In the genomic region with DNA sequence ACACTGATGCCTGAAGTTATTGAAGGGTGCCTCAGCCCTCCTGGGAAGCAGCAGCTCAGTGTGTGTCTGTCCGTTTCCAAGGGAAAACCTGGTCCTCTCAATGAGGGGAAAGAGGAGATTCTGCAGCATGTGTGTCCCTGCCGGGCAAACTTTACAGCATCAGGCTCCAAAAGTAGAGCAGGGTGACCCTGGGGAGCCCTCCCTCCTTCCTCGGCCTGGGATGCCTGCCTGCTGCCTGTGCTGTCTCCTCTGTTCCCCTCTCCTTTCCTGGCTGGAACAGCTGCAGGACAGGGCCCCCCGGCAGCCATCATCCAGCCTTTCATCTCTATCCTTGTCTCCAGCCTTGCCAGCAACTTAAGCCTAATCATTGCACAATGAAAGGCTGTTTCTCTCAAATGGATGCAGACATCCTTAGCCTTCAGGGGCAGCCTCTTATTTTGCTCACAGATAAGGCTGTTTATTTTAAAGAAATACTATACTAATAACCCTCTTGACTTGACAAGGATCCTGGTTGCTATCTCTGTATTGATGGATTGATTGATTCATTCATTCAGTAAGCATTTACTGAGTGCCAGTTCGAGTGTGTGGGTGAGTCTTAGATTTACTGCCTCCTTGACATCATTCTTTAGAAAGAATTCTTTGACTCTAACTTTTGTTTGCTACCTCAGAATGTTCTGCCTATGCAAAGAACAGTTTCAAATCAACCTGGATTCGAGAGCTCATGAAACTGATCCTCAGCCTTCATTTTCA, we compare ENCODE assay signal across 1 cellular context.
A peak's percentile ranks its signal among the peaks of the same experiment; 100 is the strongest.
TF ChIP-seq lines count a peak whose summit lies in the region.

No MANE protein-coding gene starts in this region.

TF ChIP-seq in HEK293, 187 proteins besides CTCF, POLR2A, EP300 and RAD21 (continued from another document and continues in another):
- TF ChIP-seq ATF2 (tag by site-specific recombination; IDR thresholded peaks at IDR 0.05; ENCODE audit: low read depth): no peak
- TF ChIP-seq ZNF302 (tag by site-specific recombination; IDR thresholded peaks at IDR 0.05; ENCODE audit: low read depth): no peak
- peak; percentile 39; the same call in 1 of the 2 replicates for TF ChIP-seq ZBTB20 (tag by site-specific recombination; IDR thresholded peaks at IDR 0.05)
- TF ChIP-seq GLI2 (tag by site-specific recombination; IDR thresholded peaks at IDR 0.05; ENCODE audit: borderline replicate concordance, low read depth): peak; percentile 92
- TF ChIP-seq KLF1 (tag by site-specific recombination; IDR thresholded peaks at IDR 0.05): no peak
- 0 out of 2 replicates have a peak, but pooled peaks have one; percentile 32 for TF ChIP-seq ZBTB17 (tag by site-specific recombination; IDR thresholded peaks at IDR 0.05)
- no peak for TF ChIP-seq ZNF776 (tag by site-specific recombination; IDR thresholded peaks at IDR 0.05; ENCODE audit: borderline replicate concordance)
- no peak for TF ChIP-seq BCL11A (tag by site-specific recombination; IDR thresholded peaks at IDR 0.05; ENCODE audit: low read depth)
- TF ChIP-seq ZNF138 (tag by site-specific recombination; IDR thresholded peaks at IDR 0.05; ENCODE audit: borderline replicate concordance): no peak
- TF ChIP-seq ZNF221 (tag by site-specific recombination; IDR thresholded peaks at IDR 0.05; ENCODE audit: borderline replicate concordance): no peak
- TF ChIP-seq REPIN1 (tag by site-specific recombination; IDR thresholded peaks at IDR 0.05; ENCODE audit: low read depth): no peak
- 0 out of 2 replicates have a peak, but pooled peaks have one; percentile 58 for TF ChIP-seq INSM2 (tag by site-specific recombination; IDR thresholded peaks at IDR 0.05)
- no peak for TF ChIP-seq ZNF830 (tag by site-specific recombination; IDR thresholded peaks at IDR 0.05; ENCODE audit: low read depth)
- peak; percentile 89 for TF ChIP-seq ZNF629 (tag by site-specific recombination; IDR thresholded peaks at IDR 0.05)
- TF ChIP-seq IKZF3 (tag by site-specific recombination; IDR thresholded peaks at IDR 0.05): peak; percentile 72
- no peak for TF ChIP-seq ZSCAN4 (tag by site-specific recombination; IDR thresholded peaks at IDR 0.05)
- TF ChIP-seq, protein P1, sequence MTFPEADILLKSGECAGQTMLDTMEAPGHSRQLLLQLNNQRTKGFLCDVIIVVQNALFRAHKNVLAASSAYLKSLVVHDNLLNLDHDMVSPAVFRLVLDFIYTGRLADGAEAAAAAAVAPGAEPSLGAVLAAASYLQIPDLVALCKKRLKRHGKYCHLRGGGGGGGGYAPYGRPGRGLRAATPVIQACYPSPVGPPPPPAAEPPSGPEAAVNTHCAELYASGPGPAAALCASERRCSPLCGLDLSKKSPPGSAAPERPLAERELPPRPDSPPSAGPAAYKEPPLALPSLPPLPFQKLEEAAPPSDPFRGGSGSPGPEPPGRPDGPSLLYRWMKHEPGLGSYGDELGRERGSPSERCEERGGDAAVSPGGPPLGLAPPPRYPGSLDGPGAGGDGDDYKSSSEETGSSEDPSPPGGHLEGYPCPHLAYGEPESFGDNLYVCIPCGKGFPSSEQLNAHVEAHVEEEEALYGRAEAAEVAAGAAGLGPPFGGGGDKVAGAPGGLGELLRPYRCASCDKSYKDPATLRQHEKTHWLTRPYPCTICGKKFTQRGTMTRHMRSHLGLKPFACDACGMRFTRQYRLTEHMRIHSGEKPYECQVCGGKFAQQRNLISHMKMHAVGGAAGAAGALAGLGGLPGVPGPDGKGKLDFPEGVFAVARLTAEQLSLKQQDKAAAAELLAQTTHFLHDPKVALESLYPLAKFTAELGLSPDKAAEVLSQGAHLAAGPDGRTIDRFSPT (tag by site-specific recombination; IDR thresholded peaks at IDR 0.05): no peak
- no peak for TF ChIP-seq ZNF174 (tag by site-specific recombination; IDR thresholded peaks at IDR 0.05)
- TF ChIP-seq ZBTB49 (tag by site-specific recombination; IDR thresholded peaks at IDR 0.05; ENCODE audit: low read depth): no peak
- TF ChIP-seq, protein P2, sequence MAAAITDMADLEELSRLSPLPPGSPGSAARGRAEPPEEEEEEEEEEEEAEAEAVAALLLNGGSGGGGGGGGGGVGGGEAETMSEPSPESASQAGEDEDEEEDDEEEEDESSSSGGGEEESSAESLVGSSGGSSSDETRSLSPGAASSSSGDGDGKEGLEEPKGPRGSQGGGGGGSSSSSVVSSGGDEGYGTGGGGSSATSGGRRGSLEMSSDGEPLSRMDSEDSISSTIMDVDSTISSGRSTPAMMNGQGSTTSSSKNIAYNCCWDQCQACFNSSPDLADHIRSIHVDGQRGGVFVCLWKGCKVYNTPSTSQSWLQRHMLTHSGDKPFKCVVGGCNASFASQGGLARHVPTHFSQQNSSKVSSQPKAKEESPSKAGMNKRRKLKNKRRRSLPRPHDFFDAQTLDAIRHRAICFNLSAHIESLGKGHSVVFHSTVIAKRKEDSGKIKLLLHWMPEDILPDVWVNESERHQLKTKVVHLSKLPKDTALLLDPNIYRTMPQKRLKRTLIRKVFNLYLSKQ (tag by site-specific recombination; IDR thresholded peaks at IDR 0.05; ENCODE audit: borderline replicate concordance): no peak
- TF ChIP-seq ZNF324 (tag by site-specific recombination; IDR thresholded peaks at IDR 0.05): no peak
- 0 out of 2 replicates have a peak, but pooled peaks have one; percentile 6 for TF ChIP-seq GLIS1 (tag by site-specific recombination; IDR thresholded peaks at IDR 0.05)
- no peak for TF ChIP-seq ZNF488 (tag by site-specific recombination; IDR thresholded peaks at IDR 0.05)
- no peak for TF ChIP-seq YY1 (tag by site-specific recombination; IDR thresholded peaks at IDR 0.05)
- TF ChIP-seq ZNF426 (tag by site-specific recombination; IDR thresholded peaks at IDR 0.05): no peak
- TF ChIP-seq SCRT1 (tag by site-specific recombination; IDR thresholded peaks at IDR 0.05; ENCODE audit: borderline replicate concordance): no peak
- no peak for TF ChIP-seq ZNF184 (tag by site-specific recombination; IDR thresholded peaks at IDR 0.05)
- peak; percentile 33; the same call in 1 of the 2 replicates for TF ChIP-seq ZBTB8A (tag by site-specific recombination; IDR thresholded peaks at IDR 0.05)
- TF ChIP-seq ZNF121 (tag by site-specific recombination; IDR thresholded peaks at IDR 0.05): no peak
- no peak for TF ChIP-seq ZNF214 (tag by site-specific recombination; IDR thresholded peaks at IDR 0.05; ENCODE audit: borderline replicate concordance)
- peak; percentile 96 for TF ChIP-seq TCF7L2 (IDR thresholded peaks at IDR 0.05; ENCODE audit: borderline replicate concordance, low read depth, low read length)
- TF ChIP-seq ZNF701 (tag by site-specific recombination; IDR thresholded peaks at IDR 0.05): no peak
- TF ChIP-seq, protein P3, sequence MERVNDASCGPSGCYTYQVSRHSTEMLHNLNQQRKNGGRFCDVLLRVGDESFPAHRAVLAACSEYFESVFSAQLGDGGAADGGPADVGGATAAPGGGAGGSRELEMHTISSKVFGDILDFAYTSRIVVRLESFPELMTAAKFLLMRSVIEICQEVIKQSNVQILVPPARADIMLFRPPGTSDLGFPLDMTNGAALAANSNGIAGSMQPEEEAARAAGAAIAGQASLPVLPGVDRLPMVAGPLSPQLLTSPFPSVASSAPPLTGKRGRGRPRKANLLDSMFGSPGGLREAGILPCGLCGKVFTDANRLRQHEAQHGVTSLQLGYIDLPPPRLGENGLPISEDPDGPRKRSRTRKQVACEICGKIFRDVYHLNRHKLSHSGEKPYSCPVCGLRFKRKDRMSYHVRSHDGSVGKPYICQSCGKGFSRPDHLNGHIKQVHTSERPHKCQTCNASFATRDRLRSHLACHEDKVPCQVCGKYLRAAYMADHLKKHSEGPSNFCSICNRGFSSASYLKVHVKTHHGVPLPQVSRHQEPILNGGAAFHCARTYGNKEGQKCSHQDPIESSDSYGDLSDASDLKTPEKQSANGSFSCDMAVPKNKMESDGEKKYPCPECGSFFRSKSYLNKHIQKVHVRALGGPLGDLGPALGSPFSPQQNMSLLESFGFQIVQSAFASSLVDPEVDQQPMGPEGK (tag by site-specific recombination; IDR thresholded peaks at IDR 0.05): no peak
- no peak for TF ChIP-seq PBX3 (CRISPR knock-in tag; IDR thresholded peaks at IDR 0.05)
- TF ChIP-seq ZSCAN23 (tag by site-specific recombination; IDR thresholded peaks at IDR 0.05): 0 out of 2 replicates have a peak, but pooled peaks have one; percentile 46
- TF ChIP-seq, protein P4, sequence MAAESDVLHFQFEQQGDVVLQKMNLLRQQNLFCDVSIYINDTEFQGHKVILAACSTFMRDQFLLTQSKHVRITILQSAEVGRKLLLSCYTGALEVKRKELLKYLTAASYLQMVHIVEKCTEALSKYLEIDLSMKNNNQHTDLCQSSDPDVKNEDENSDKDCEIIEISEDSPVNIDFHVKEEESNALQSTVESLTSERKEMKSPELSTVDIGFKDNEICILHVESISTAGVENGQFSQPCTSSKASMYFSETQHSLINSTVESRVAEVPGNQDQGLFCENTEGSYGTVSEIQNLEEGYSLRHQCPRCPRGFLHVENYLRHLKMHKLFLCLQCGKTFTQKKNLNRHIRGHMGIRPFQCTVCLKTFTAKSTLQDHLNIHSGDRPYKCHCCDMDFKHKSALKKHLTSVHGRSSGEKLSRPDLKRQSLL (tag by site-specific recombination; IDR thresholded peaks at IDR 0.05): no peak
- TF ChIP-seq, protein P5, sequence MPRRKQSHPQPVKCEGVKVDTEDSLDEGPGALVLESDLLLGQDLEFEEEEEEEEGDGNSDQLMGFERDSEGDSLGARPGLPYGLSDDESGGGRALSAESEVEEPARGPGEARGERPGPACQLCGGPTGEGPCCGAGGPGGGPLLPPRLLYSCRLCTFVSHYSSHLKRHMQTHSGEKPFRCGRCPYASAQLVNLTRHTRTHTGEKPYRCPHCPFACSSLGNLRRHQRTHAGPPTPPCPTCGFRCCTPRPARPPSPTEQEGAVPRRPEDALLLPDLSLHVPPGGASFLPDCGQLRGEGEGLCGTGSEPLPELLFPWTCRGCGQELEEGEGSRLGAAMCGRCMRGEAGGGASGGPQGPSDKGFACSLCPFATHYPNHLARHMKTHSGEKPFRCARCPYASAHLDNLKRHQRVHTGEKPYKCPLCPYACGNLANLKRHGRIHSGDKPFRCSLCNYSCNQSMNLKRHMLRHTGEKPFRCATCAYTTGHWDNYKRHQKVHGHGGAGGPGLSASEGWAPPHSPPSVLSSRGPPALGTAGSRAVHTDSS (tag by site-specific recombination; IDR thresholded peaks at IDR 0.05): 0 out of 2 replicates have a peak, but pooled peaks have one; percentile 8
- TF ChIP-seq ZNF24 (tag by site-specific recombination; IDR thresholded peaks at IDR 0.05): peak; percentile 93
- no peak for TF ChIP-seq ZNF239 (tag by site-specific recombination; IDR thresholded peaks at IDR 0.05)
- TF ChIP-seq ZNF585B (tag by site-specific recombination; IDR thresholded peaks at IDR 0.05): no peak
